In genomic region chr11:128835741-128836410, GRCh38 we compare ENCODE assay signal across 15 cellular contexts. TPM values are rescaled to one million over a fixed set of nuclear protein-coding genes. Genes with fewer than 3 reads are reported as not detected.
DNase-seq lines count a peak whose midpoint lies in the region; ATAC-seq and TF ChIP-seq lines count a peak whose summit lies in the region.
"Had no signal": no experiment of that assay in that cellular context is flagged by ENCODE, and none has a peak within 500 bp of the region (broad histone marks: within the 10 kb centered on the region; RNA-seq: fewer than 3 reads in every experiment).

No MANE protein-coding gene starts in this region.

- POLR2A ChIA-PET in activated CD4-positive, alpha-beta memory T cell treated with anti-CD3 and anti-CD28 coated beads, Interleukin-2, amount 10 ng/mL, durations not matched to agents 7 days and 5 days (lab: Charles Lee): interaction anchor here (0.6 kb wide), 1 partner anchor 663 kb away, joined by 3 read pairs; no protein-coding TSS in a partner anchor
- POLR2A ChIA-PET in activated CD4-positive, alpha-beta memory T cell treated with anti-CD3 and anti-CD28 coated beads for 36 hours (lab: Charles Lee): no interaction called here

- H3K27ac ChIP-seq in lower lobe of right lung: peak overlapping the region; percentile 33
- H3K27ac ChIP-seq: cardiac muscle cell had no signal

- H3K36me3 Mint-ChIP-seq in activated CD4-positive, alpha-beta memory T cell treated with anti-CD3 and anti-CD28 coated beads, Interleukin-2, amount 10 ng/mL, durations not matched to agents 7 days and 5 days (ENCODE audit: low read depth): peaks cover 8% of the 10 kb centered on the region
- no peaks in the 10 kb centered on the region for H3K36me3 Mint-ChIP-seq in activated CD4-positive, alpha-beta memory T cell treated with anti-CD3 and anti-CD28 coated beads for 36 hours
- H3K36me3 Mint-ChIP-seq in endothelial cell (ENCODE audit: low read depth, unreplicated experiment): peaks cover 4% of the 10 kb centered on the region
- H3K36me3 Mint-ChIP-seq in stimulated activated naive B cell treated with anti-CD40 and anti-IgM and Interleukin-4, amounts not matched to agents 10 μg/mL and 1 μg/mL and 100 μg/mL, for 72 hours: peaks cover 6 to 15% of the 10 kb centered on the region in 2 donors

- intact Hi-C loops in activated CD4-positive, alpha-beta memory T cell treated with anti-CD3 and anti-CD28 coated beads for 36 hours (cut with micrococcal nuclease): loop anchor here (10.0 kb wide), 1 partner anchor 1921 kb away; no protein-coding TSS in a partner anchor
- intact Hi-C loops in lower lobe of right lung (cut with DNase I): loop anchor here (10.0 kb wide), 1 partner anchor 681 kb away; no protein-coding TSS in a partner anchor

- no peak overlapping the region for H3K27ac Mint-ChIP-seq in activated CD4-positive, alpha-beta memory T cell treated with anti-CD3 and anti-CD28 coated beads, Interleukin-2, amount 10 ng/mL, durations not matched to agents 7 days and 5 days
- H3K27ac Mint-ChIP-seq in activated CD4-positive, alpha-beta memory T cell treated with anti-CD3 and anti-CD28 coated beads for 36 hours: no peak overlapping the region
- peak overlapping the region; percentile 94 for H3K27ac Mint-ChIP-seq in endothelial cell (ENCODE audit: unreplicated experiment)
- H3K27ac Mint-ChIP-seq in stimulated activated naive B cell treated with anti-CD40 and anti-IgM and Interleukin-4, amounts not matched to agents 10 μg/mL and 1 μg/mL and 100 μg/mL, for 72 hours: peak overlapping the region; percentile 63

- peak; percentile 16 for DNase-seq in activated CD4-positive, alpha-beta memory T cell treated with anti-CD3 and anti-CD28 coated beads, Interleukin-2, amount 10 ng/mL, durations not matched to agents 7 days and 5 days
- no peak for DNase-seq in activated CD4-positive, alpha-beta memory T cell treated with anti-CD3 and anti-CD28 coated beads for 36 hours
- DNase-seq in endothelial cell (ENCODE audit: low spot score) (peak; percentile 53), lower lobe of right lung (no peak), SHP77 (lab: John Stamatoyannopoulos, UW) (no peak), DMS153 treated with DMSO at 0.1 percent for 48 hours (lab: John Stamatoyannopoulos, UW; ENCODE audit: unreplicated experiment) (no peak)
- DNase-seq in stimulated activated naive B cell treated with anti-CD40 and anti-IgM and Interleukin-4, amounts not matched to agents 10 μg/mL and 1 μg/mL and 100 μg/mL, for 72 hours: no peak
- DNase-seq in activated CD8-positive, alpha-beta memory T cell treated with anti-CD3 and anti-CD28 coated beads, Interleukin-2, amount 50 U/mL, for 4 hours: no peak
- DNase-seq: ACHN; activated CD4-positive, CD25-positive, alpha-beta regulatory T cell treated with anti-CD3 and anti-CD28 coated beads, Interleukin-2, amount 50 U/mL, for 72 hours; NCI-H1436; NCI-H748 treated with DMSO at 0.1 percent for 48 hours had no signal

- H3K4me1 Mint-ChIP-seq in activated CD4-positive, alpha-beta memory T cell treated with anti-CD3 and anti-CD28 coated beads, Interleukin-2, amount 10 ng/mL, durations not matched to agents 7 days and 5 days: peaks cover 42% of the 10 kb centered on the region
- peaks cover 44% of the 10 kb centered on the region for H3K4me1 Mint-ChIP-seq in activated CD4-positive, alpha-beta memory T cell treated with anti-CD3 and anti-CD28 coated beads for 36 hours (ENCODE audit: low read depth)
- peaks cover 48% of the 10 kb centered on the region for H3K4me1 Mint-ChIP-seq in endothelial cell (ENCODE audit: unreplicated experiment)
- peaks cover 49 to 100% of the 10 kb centered on the region in 2 donors for H3K4me1 Mint-ChIP-seq in stimulated activated naive B cell treated with anti-CD40 and anti-IgM and Interleukin-4, amounts not matched to agents 10 μg/mL and 1 μg/mL and 100 μg/mL, for 72 hours

- H3K4me1 ChIP-seq in lower lobe of right lung: peaks cover 43% of the 10 kb centered on the region

- H3K36me3 ChIP-seq in lower lobe of right lung: no peaks in the 10 kb centered on the region
- H3K36me3 ChIP-seq: cardiac muscle cell, esophagus muscularis mucosa had no signal

- TF ChIP-seq CTCF in endothelial cell (IDR thresholded peaks at IDR 0.05; ENCODE audit: unreplicated experiment) (no peak), lower lobe of right lung (IDR thresholded peaks at IDR 0.05) (no peak)

- no peaks in the 10 kb centered on the region for H3K9me3 Mint-ChIP-seq in activated CD4-positive, alpha-beta memory T cell treated with anti-CD3 and anti-CD28 coated beads, Interleukin-2, amount 10 ng/mL, durations not matched to agents 7 days and 5 days
- no peaks in the 10 kb centered on the region for H3K9me3 Mint-ChIP-seq in activated CD4-positive, alpha-beta memory T cell treated with anti-CD3 and anti-CD28 coated beads for 36 hours
- H3K9me3 Mint-ChIP-seq in endothelial cell (ENCODE audit: unreplicated experiment): no peaks in the 10 kb centered on the region
- H3K9me3 Mint-ChIP-seq in stimulated activated naive B cell treated with anti-CD40 and anti-IgM and Interleukin-4, amounts not matched to agents 10 μg/mL and 1 μg/mL and 100 μg/mL, for 72 hours: peaks cover 6 to 7% of the 10 kb centered on the region in 2 donors

- no peak overlapping the region for H3K4me3 Mint-ChIP-seq in activated CD4-positive, alpha-beta memory T cell treated with anti-CD3 and anti-CD28 coated beads, Interleukin-2, amount 10 ng/mL, durations not matched to agents 7 days and 5 days
- no peak overlapping the region for H3K4me3 Mint-ChIP-seq in activated CD4-positive, alpha-beta memory T cell treated with anti-CD3 and anti-CD28 coated beads for 36 hours
- peak overlapping the region; percentile 38 for H3K4me3 Mint-ChIP-seq in endothelial cell (ENCODE audit: unreplicated experiment)
- H3K4me3 Mint-ChIP-seq in stimulated activated naive B cell treated with anti-CD40 and anti-IgM and Interleukin-4, amounts not matched to agents 10 μg/mL and 1 μg/mL and 100 μg/mL, for 72 hours: peak overlapping the region; percentile 61 to 63

- peak; percentile 40 to 42 for ATAC-seq in lower lobe of right lung
- ATAC-seq in stimulated activated naive B cell treated with anti-CD40 and anti-IgM and Interleukin-4, amounts not matched to agents 10 μg/mL and 1 μg/mL and 100 μg/mL, for 72 hours (replicated peaks): no peak
- ATAC-seq: HCT116 had no signal

- H3K4me3 ChIP-seq in lower lobe of right lung: no peak overlapping the region
- H3K4me3 ChIP-seq: cardiac muscle cell, esophagus muscularis mucosa had no signal

- no peaks in the 10 kb centered on the region for H3K9me3 ChIP-seq in lower lobe of right lung
- H3K9me3 ChIP-seq: esophagus muscularis mucosa had no signal

- H3K27me3 Mint-ChIP-seq in activated CD4-positive, alpha-beta memory T cell treated with anti-CD3 and anti-CD28 coated beads, Interleukin-2, amount 10 ng/mL, durations not matched to agents 7 days and 5 days: no peaks in the 10 kb centered on the region
- H3K27me3 Mint-ChIP-seq in activated CD4-positive, alpha-beta memory T cell treated with anti-CD3 and anti-CD28 coated beads for 36 hours: no peaks in the 10 kb centered on the region
- peaks cover 6% of the 10 kb centered on the region for H3K27me3 Mint-ChIP-seq in endothelial cell (ENCODE audit: unreplicated experiment)
- H3K27me3 Mint-ChIP-seq in stimulated activated naive B cell treated with anti-CD40 and anti-IgM and Interleukin-4, amounts not matched to agents 10 μg/mL and 1 μg/mL and 100 μg/mL, for 72 hours: no peaks in the 10 kb centered on the region

- CTCF ChIA-PET in activated CD4-positive, alpha-beta memory T cell treated with anti-CD3 and anti-CD28 coated beads, Interleukin-2, amount 10 ng/mL, durations not matched to agents 7 days and 5 days (lab: Charles Lee): interaction anchor here (1.6 kb wide), 1 partner anchor 679 kb away, joined by 5 read pairs; no protein-coding TSS in a partner anchor
- CTCF ChIA-PET in activated CD4-positive, alpha-beta memory T cell treated with anti-CD3 and anti-CD28 coated beads for 36 hours (lab: Charles Lee): interaction anchor here (2.3 kb wide), 1 partner anchor 678 kb away, joined by 6 read pairs; no protein-coding TSS in a partner anchor

- H3K27me3 ChIP-seq in lower lobe of right lung (ENCODE audit: low read depth): no peaks in the 10 kb centered on the region

RNA-seq across cellular contexts. Expression of gene KCNJ1, which starts 31.2 kb away (rescaled TPM):
- not detected for total RNA-seq in activated CD4-positive, alpha-beta memory T cell treated with anti-CD3 and anti-CD28 coated beads, Interleukin-2, amount 10 ng/mL, durations not matched to agents 7 days and 5 days
- not detected for total RNA-seq in activated CD4-positive, alpha-beta memory T cell treated with anti-CD3 and anti-CD28 coated beads for 36 hours
- not detected for total RNA-seq in endothelial cell (ENCODE audit: unreplicated experiment)
- total RNA-seq in lower lobe of right lung: 0.18 TPM
- total RNA-seq: cardiac muscle cell, esophagus muscularis mucosa had no signal

RNA-seq across cellular contexts. Expression of gene KCNJ5, which starts 55.3 kb away (rescaled TPM):
- not detected for total RNA-seq in activated CD4-positive, alpha-beta memory T cell treated with anti-CD3 and anti-CD28 coated beads, Interleukin-2, amount 10 ng/mL, durations not matched to agents 7 days and 5 days
- not detected for total RNA-seq in activated CD4-positive, alpha-beta memory T cell treated with anti-CD3 and anti-CD28 coated beads for 36 hours
- 0.05 TPM for total RNA-seq in endothelial cell (ENCODE audit: unreplicated experiment)
- total RNA-seq in lower lobe of right lung: 12.9 TPM

Comparison
In these comparisons a context has a peak if more than half of its experiments do, and no peak if none do; other contexts are left out.
1. DNase-seq: peak in activated CD4-positive, alpha-beta memory T cell treated with anti-CD3 and anti-CD28 coated beads, Interleukin-2, amount 10 ng/mL, durations not matched to agents 7 days and 5 days (single experiment) and endothelial cell (single experiment); none in activated CD4-positive, alpha-beta memory T cell treated with anti-CD3 and anti-CD28 coated beads for 36 hours (single experiment), lower lobe of right lung (single experiment), stimulated activated naive B cell treated with anti-CD40 and anti-IgM and Interleukin-4, amounts not matched to agents 10 μg/mL and 1 μg/mL and 100 μg/mL, for 72 hours (single experiment), SHP77 (0 of 2), DMS153 treated with DMSO at 0.1 percent for 48 hours (single experiment) and activated CD8-positive, alpha-beta memory T cell treated with anti-CD3 and anti-CD28 coated beads, Interleukin-2, amount 50 U/mL, for 4 hours (single experiment).
2. H3K27ac Mint-ChIP-seq: peak in endothelial cell (single experiment) and stimulated activated naive B cell treated with anti-CD40 and anti-IgM and Interleukin-4, amounts not matched to agents 10 μg/mL and 1 μg/mL and 100 μg/mL, for 72 hours (single experiment); none in activated CD4-positive, alpha-beta memory T cell treated with anti-CD3 and anti-CD28 coated beads, Interleukin-2, amount 10 ng/mL, durations not matched to agents 7 days and 5 days (single experiment) and activated CD4-positive, alpha-beta memory T cell treated with anti-CD3 and anti-CD28 coated beads for 36 hours (single experiment).
3. H3K4me3 Mint-ChIP-seq: peak in endothelial cell (single experiment) and stimulated activated naive B cell treated with anti-CD40 and anti-IgM and Interleukin-4, amounts not matched to agents 10 μg/mL and 1 μg/mL and 100 μg/mL, for 72 hours (2 of 2); none in activated CD4-positive, alpha-beta memory T cell treated with anti-CD3 and anti-CD28 coated beads, Interleukin-2, amount 10 ng/mL, durations not matched to agents 7 days and 5 days (single experiment) and activated CD4-positive, alpha-beta memory T cell treated with anti-CD3 and anti-CD28 coated beads for 36 hours (single experiment).
4. ATAC-seq: peak in lower lobe of right lung (2 of 2); none in stimulated activated naive B cell treated with anti-CD40 and anti-IgM and Interleukin-4, amounts not matched to agents 10 μg/mL and 1 μg/mL and 100 μg/mL, for 72 hours (0 of 2).
5. RNA of gene KCNJ5, which starts 55.3 kb away (total RNA-seq): 12.9 TPM in lower lobe of right lung (single experiment); not detected in activated CD4-positive, alpha-beta memory T cell treated with anti-CD3 and anti-CD28 coated beads for 36 hours, 0.05 TPM in endothelial cell (single experiment) and not detected in activated CD4-positive, alpha-beta memory T cell treated with anti-CD3 and anti-CD28 coated beads, Interleukin-2, amount 10 ng/mL, durations not matched to agents 7 days and 5 days; every median in the first group is over 10 times any median in the second.